Comparison of ENCODE assay signal across 12 cellular contexts in genomic region chr17:4715071-4715749, GRCh38. TPM values are rescaled to one million over a fixed set of nuclear protein-coding genes. Genes with fewer than 3 reads are reported as not detected.
DNase-seq lines count a peak whose midpoint lies in the region; ATAC-seq and TF ChIP-seq lines count a peak whose summit lies in the region.
"Had no signal": no experiment of that assay in that cellular context is flagged by ENCODE, and none has a peak within 500 bp of the region (broad histone marks: within the 10 kb centered on the region; RNA-seq: fewer than 3 reads in every experiment).

No MANE protein-coding gene starts in this region.

- in situ Hi-C loops in brain microvascular endothelial cell (cut with HindIII; ENCODE audit: low pct_ligation_motif_present, low sequenced_read_pairs): no loop called here

- no peak overlapping the region for H3K4me3 ChIP-seq in neural progenitor cell
- H3K4me3 ChIP-seq in brain microvascular endothelial cell (ENCODE audit: low read depth, low read length): no peak overlapping the region
- H3K4me3 ChIP-seq: ovary had no signal

- DNase-seq in GF-D8 (lab: John Stamatoyannopoulos, UW) (peak; percentile 10), T-cell (peak in 30 of 34 experiments; percentile 31 to 73 (median 49)), neural progenitor cell (ENCODE audit: low spot score) (no peak), brain microvascular endothelial cell (no peak), mesothelial cell of epicardium (ENCODE audit: low spot score in 2 of 2, unreplicated experiment in 2 of 2) (no peak), mesenteric fat pad (ENCODE audit: low spot score) (no peak), NOMO-1 treated with dmso at 0.1 percent for 144 hours (lab: John Stamatoyannopoulos, UW; ENCODE audit: unreplicated experiment) (no peak)
- DNase-seq in activated effector memory CD4-positive, alpha-beta T cell treated with anti-CD3 and anti-CD28 coated beads, Interleukin-2, amount 50 U/mL, for 16 hours: peak; percentile 78
- DNase-seq: endodermal cell, NCI-H146, ovary had no signal

- H3K27ac ChIP-seq in neural progenitor cell (no peak overlapping the region), brain microvascular endothelial cell (no peak overlapping the region)
- H3K27ac ChIP-seq: ovary had no signal

- H3K36me3 ChIP-seq in neural progenitor cell (no peaks in the 10 kb centered on the region), brain microvascular endothelial cell (replicated peaks) (no peaks in the 10 kb centered on the region)
- H3K36me3 ChIP-seq: ovary had no signal

- H3K79me2 ChIP-seq in neural progenitor cell (ENCODE audit: low read depth): peaks cover 27% of the 10 kb centered on the region

- no peaks in the 10 kb centered on the region for H3K4me1 ChIP-seq in neural progenitor cell

- no peaks in the 10 kb centered on the region for H3K9me3 Mint-ChIP-seq in T-cell
- H3K9me3 Mint-ChIP-seq in neural progenitor cell: no peaks in the 10 kb centered on the region
- no peaks in the 10 kb centered on the region for H3K9me3 Mint-ChIP-seq in mesothelial cell of epicardium
- H3K9me3 Mint-ChIP-seq: endodermal cell had no signal

- H3K4me1 Mint-ChIP-seq in T-cell (peaks cover 45 to 51% (median 50%) of the 10 kb centered on the region in 3 donors), neural progenitor cell (peaks cover 7% of the 10 kb centered on the region), mesothelial cell of epicardium (peaks cover 11% of the 10 kb centered on the region)

- H4K20me1 ChIP-seq in neural progenitor cell (ENCODE audit: low read depth): peaks cover 10% of the 10 kb centered on the region

- H3K36me3 Mint-ChIP-seq in T-cell: peaks cover 25% of the 10 kb centered on the region
- H3K36me3 Mint-ChIP-seq in neural progenitor cell: peaks cover 5% of the 10 kb centered on the region
- peaks cover 13% of the 10 kb centered on the region for H3K36me3 Mint-ChIP-seq in mesothelial cell of epicardium

- no peak overlapping the region for H3K9ac ChIP-seq in neural progenitor cell

- H3K27me3 Mint-ChIP-seq in T-cell: no peaks in the 10 kb centered on the region
- H3K27me3 Mint-ChIP-seq in neural progenitor cell (ENCODE audit: insufficient read depth, low read depth): peaks cover 5% of the 10 kb centered on the region
- no peaks in the 10 kb centered on the region for H3K27me3 Mint-ChIP-seq in mesothelial cell of epicardium (ENCODE audit: low read depth)

- H2AFZ ChIP-seq in neural progenitor cell (replicated peaks): no peak overlapping the region

- TF ChIP-seq CTCF in neural progenitor cell (IDR thresholded peaks at IDR 0.05): no peak
- TF ChIP-seq CTCF in brain microvascular endothelial cell (IDR thresholded peaks at IDR 0.05; ENCODE audit: low read depth, low read length, missing control alignments): no peak
- TF ChIP-seq CTCF in mesothelial cell of epicardium (IDR thresholded peaks at IDR 0.05; ENCODE audit: unreplicated experiment): no peak

- no peaks in the 10 kb centered on the region for H3K9me3 ChIP-seq in neural progenitor cell (ENCODE audit: low read depth)
- H3K9me3 ChIP-seq: ovary had no signal

- peak overlapping the region; percentile 93 to 97 for H3K27ac Mint-ChIP-seq in T-cell
- no peak overlapping the region for H3K27ac Mint-ChIP-seq in neural progenitor cell
- no peak overlapping the region for H3K27ac Mint-ChIP-seq in mesothelial cell of epicardium
- H3K27ac Mint-ChIP-seq: endodermal cell had no signal

- CTCF ChIA-PET in T-cell (lab: Charles Lee): interaction anchor here (0.6 kb wide), 2 partner anchors 9 to 879 kb away, joined by 3 read pairs; no protein-coding TSS in a partner anchor

- H3K4me3 Mint-ChIP-seq in T-cell: peak overlapping the region; percentile 64 to 82 (median 77)
- H3K4me3 Mint-ChIP-seq in neural progenitor cell: peak overlapping the region; percentile 35
- H3K4me3 Mint-ChIP-seq in mesothelial cell of epicardium: no peak overlapping the region
- H3K4me3 Mint-ChIP-seq: endodermal cell had no signal

- H3F3A ChIP-seq in neural progenitor cell (ENCODE audit: low read depth): no peaks in the 10 kb centered on the region

- POLR2A ChIA-PET in T-cell (lab: Charles Lee): no interaction called here

- ATAC-seq in T-cell (replicated peaks in 1 of 4): peak in 3 of 4 experiments; percentile 7 to 20 (median 19)
- ATAC-seq: HCT116 had no signal

- H3K27me3 ChIP-seq in neural progenitor cell (no peaks in the 10 kb centered on the region), brain microvascular endothelial cell (replicated peaks) (no peaks in the 10 kb centered on the region)
- H3K27me3 ChIP-seq: ovary had no signal

- H3K4me2 ChIP-seq in neural progenitor cell: no peak overlapping the region

RNA-seq across cellular contexts. Expression of gene ARRB2, which starts 4.8 kb away (rescaled TPM):
- total RNA-seq in T-cell (100 to 1,000 TPM; 247 to 374 (median 325) TPM), neural progenitor cell (ENCODE audit: low replicate concordance) (33.3 and 64.9 TPM in 2 replicates), mesothelial cell of epicardium (34.9 to 39.7 TPM (median 38.7 TPM) in 3 replicates), mesenteric fat pad (131 TPM)

RNA-seq across cellular contexts. Expression of gene PELP1, which starts 11.3 kb away (rescaled TPM):
- total RNA-seq in T-cell: 10 to 100 TPM; 50.0 to 88.3 (median 85.0) TPM
- total RNA-seq in neural progenitor cell (ENCODE audit: low replicate concordance): 22.4 and 38.1 TPM in 2 replicates
- total RNA-seq in mesothelial cell of epicardium: 95.2 to 101 TPM (median 99.5 TPM) in 3 replicates
- 29.3 TPM for total RNA-seq in mesenteric fat pad

RNA-seq across cellular contexts. Expression of gene MED11, which starts 16.0 kb away (rescaled TPM):
- 10 to 100 TPM in 4 of 5 donors, 1 to 10 TPM in 1; 9.0 to 33.1 (median 28.6) TPM for total RNA-seq in T-cell
- total RNA-seq in neural progenitor cell (ENCODE audit: low replicate concordance): 27.3 and 31.6 TPM in 2 replicates
- total RNA-seq in mesothelial cell of epicardium: 11.8 to 15.8 TPM (median 15.5 TPM) in 3 replicates
- total RNA-seq in mesenteric fat pad: 16.1 TPM

RNA-seq across cellular contexts. Expression of gene ZMYND15, which starts 24.4 kb away (rescaled TPM):
- total RNA-seq in T-cell (1 to 10 TPM in 1 of 5 donors, under 1 TPM in 4; 0.29 to 1.4 (median 0.44) TPM), neural progenitor cell (ENCODE audit: low replicate concordance) (not detected in 2 replicates), mesothelial cell of epicardium (0.78 to 0.93 TPM (median 0.81 TPM) in 3 replicates), mesenteric fat pad (2.9 TPM)
- total RNA-seq: endodermal cell had no signal

RNA-seq across cellular contexts. Expression of gene CXCL16, which starts 24.5 kb away (rescaled TPM):
- 10 to 100 TPM in 1 of 5 donors, 1 to 10 TPM in 4; 2.5 to 11.2 (median 3.1) TPM for total RNA-seq in T-cell
- 0.21 and 0.43 TPM in 2 replicates for total RNA-seq in neural progenitor cell (ENCODE audit: low replicate concordance)
- 7.6 to 8.8 TPM (median 8.1 TPM) in 3 replicates for total RNA-seq in mesothelial cell of epicardium
- 51.3 TPM for total RNA-seq in mesenteric fat pad

Comparison
In these comparisons a context has a peak if more than half of its experiments do, and no peak if none do; other contexts are left out.
1. DNase-seq: peak in GF-D8 (single experiment), T-cell (30 of 34) and activated effector memory CD4-positive, alpha-beta T cell treated with anti-CD3 and anti-CD28 coated beads, Interleukin-2, amount 50 U/mL, for 16 hours (single experiment); none in neural progenitor cell (single experiment), brain microvascular endothelial cell (single experiment), mesothelial cell of epicardium (0 of 2), mesenteric fat pad (single experiment) and NOMO-1 treated with dmso at 0.1 percent for 144 hours (single experiment).
2. H3K27ac Mint-ChIP-seq: peak in T-cell (2 of 2); none in neural progenitor cell (single experiment) and mesothelial cell of epicardium (single experiment).